In genomic region chr19:14556662-14557188, GRCh38 we compare ENCODE assay signal across 8 cellular contexts. TPM values are rescaled to one million over a fixed set of nuclear protein-coding genes. Genes with fewer than 3 reads are reported as not detected.
DNase-seq lines count a peak whose midpoint lies in the region; ATAC-seq and TF ChIP-seq lines count a peak whose summit lies in the region.

No MANE protein-coding gene starts in this region.

- TF ChIP-seq CTCF in GM13977 (IDR thresholded peaks at IDR 0.05; ENCODE audit: extremely low read depth, insufficient read depth, missing control alignments) (peak; percentile 96), VCaP (conservative IDR thresholded peaks at IDR 0.05) (peak; percentile 96), MCF 10A (IDR thresholded peaks at IDR 0.05; ENCODE audit: unreplicated experiment) (peak; percentile 93), spleen (IDR thresholded peaks at IDR 0.05 in 8 of 11, conservative IDR thresholded peaks at IDR 0.05 in 3 of 11) (peak; percentile 70 to 97 (median 95))

- CTCF ChIA-PET in MCF 10A (lab: Yijun Ruan, JAX) = interaction anchor here (0.5 to 4.6 kb wide), 29 partner anchors 9 to 1415 kb away, joined by 3 to 27 read pairs (median 3); partner anchors contain the start of genes ASF1B, TECR and ZNF333

- intact Hi-C loops in MCF 10A (cut with micrococcal nuclease) = no loop called here
- intact Hi-C loops in spleen (cut with DNase I; ENCODE audit: low total_unique reads) = no loop called here

- peak overlapping the region; percentile 88 for H3K27ac Mint-ChIP-seq in MCF 10A (ENCODE audit: low read depth, unreplicated experiment)
- peak overlapping the region; percentile 85 to 99 (median 94) for H3K27ac Mint-ChIP-seq in immature natural killer cell

- no TSS peak for BruUV-seq in MCF 10A (replicated peaks; lab: Mats Ljungman, UMichigan)

- POLR2A ChIA-PET in MCF 10A (lab: Yijun Ruan, JAX) = interaction anchor here (0.6 to 5.1 kb wide), 13 partner anchors 11 to 674 kb away, joined by 3 to 40 read pairs (median 5); partner anchors contain the start of genes DNAJB1, NDUFB7 and ZNF333

- DNase-seq in A172 (ENCODE audit: low spot score) (peak; percentile 82), GM13977 (ENCODE audit: low spot score) (peak; percentile 93), NAMALWA (ENCODE audit: low spot score) (peak; percentile 79), MCF 10A (ENCODE audit: unreplicated experiment) (peak; percentile 81), immature natural killer cell (peak; percentile 71 to 76 (median 75)), spleen (peak; percentile 95)

- no peak for TF ChIP-seq POLR2A in spleen (IDR thresholded peaks at IDR 0.05)

- no peaks in the 10 kb centered on the region for H3K36me3 Mint-ChIP-seq in MCF 10A (ENCODE audit: insufficient read depth, unreplicated experiment)
- H3K36me3 Mint-ChIP-seq in immature natural killer cell = peaks cover 0 to 7% (median 0%) of the 10 kb centered on the region in 3 donors

- peaks cover 12 to 92% (median 47%) of the 10 kb centered on the region in 6 donors for H3K4me1 ChIP-seq in spleen

- H3K4me1 Mint-ChIP-seq in MCF 10A (ENCODE audit: insufficient read depth, unreplicated experiment) (peaks cover 34% of the 10 kb centered on the region), immature natural killer cell (peaks cover 54 to 55% of the 10 kb centered on the region in 2 donors)

- no peak for ATAC-seq in HG03135 (IDR thresholded peaks at IDR 0.05; ENCODE audit: unreplicated experiment)

- H3K27me3 Mint-ChIP-seq in MCF 10A (ENCODE audit: insufficient read depth, unreplicated experiment) (no peaks in the 10 kb centered on the region), immature natural killer cell (ENCODE audit: low read depth in 3 of 3) (peaks cover 0 to 8% (median 5%) of the 10 kb centered on the region in 3 donors)

- H3K27me3 ChIP-seq in spleen (replicated peaks in 1 of 7) = no peaks in the 10 kb centered on the region

- WGBS in spleen, 5 donors = 10 to 45% (median 11%) methylated on average over 5 to 18 of the region's 18 CpGs

- H3K4me3 Mint-ChIP-seq in MCF 10A (ENCODE audit: unreplicated experiment) = peak overlapping the region; percentile 45
- peak overlapping the region; percentile 70 to 81 (median 79) for H3K4me3 Mint-ChIP-seq in immature natural killer cell

- H3K27ac ChIP-seq in VCaP (no peak overlapping the region; the same call in 1 of the 2 replicates), spleen (peak overlapping the region in 4 of 8 donors; percentile 9 to 40 (median 22))

- in situ Hi-C loops in GM13977 (cut with MboI; ENCODE audit: low pct_unique_long_range_greater_than_20kb, low sequenced_read_pairs, unreplicated experiment) = no loop called here

- no peaks in the 10 kb centered on the region for H3K9me3 ChIP-seq in spleen

- H3K9me3 Mint-ChIP-seq in MCF 10A (ENCODE audit: unreplicated experiment) (no peaks in the 10 kb centered on the region), immature natural killer cell (no peaks in the 10 kb centered on the region)

- peaks cover 0 to 28% (median 0%) of the 10 kb centered on the region in 6 donors for H3K36me3 ChIP-seq in spleen

- H3K4me3 ChIP-seq in spleen = peak overlapping the region in 3 of 8 donors; percentile 3 to 51 (median 16)

RNA-seq across cellular contexts. Expression of gene NDUFB7, which starts 15.1 kb away (rescaled TPM):
- 340 and 446 TPM in 2 replicates for total RNA-seq in A172 (2014; rRNA removed; shearing (Covaris generic))
- 153 and 165 TPM in 2 replicates for total RNA-seq in MCF 10A (2022)
- 100 to 1,000 TPM; 400 to 782 (median 502) TPM for polyA plus RNA-seq in immature natural killer cell
- 100 to 1,000 TPM in 3 of 7 donors, 10 to 100 TPM in 4; 77.2 to 185 (median 92.3) TPM for total RNA-seq in spleen
- 100 to 1,000 TPM; 283 to 374 (median 336) TPM for polyA plus RNA-seq in spleen

RNA-seq across cellular contexts. Expression of gene CLEC17A, which starts 26.2 kb away (rescaled TPM):
- total RNA-seq in A172 (2014; rRNA removed; shearing (Covaris generic)) = not detected in 2 replicates
- total RNA-seq in MCF 10A (2022) (not detected in 2 replicates), spleen (10 to 100 TPM; 17.9 to 40.1 (median 23.6) TPM)
- polyA plus RNA-seq in immature natural killer cell (under 1 TPM in 1 of 3 donors, not detected in 2; 0.62 TPM), spleen (10 to 100 TPM; 20.1 to 47.6 (median 23.3) TPM)

RNA-seq across cellular contexts. Expression of gene TECR, which starts 27.3 kb away (rescaled TPM):
- total RNA-seq in A172 (2014; rRNA removed; shearing (Covaris generic)) = 69.6 and 81.8 TPM in 2 replicates
- 74.1 and 106 TPM in 2 replicates for total RNA-seq in MCF 10A (2022)
- polyA plus RNA-seq in immature natural killer cell = 100 to 1,000 TPM; 203 to 317 (median 289) TPM
- 10 to 100 TPM; 51.6 to 92.2 (median 60.9) TPM for total RNA-seq in spleen
- 10 to 100 TPM; 75.8 to 89.0 (median 76.6) TPM for polyA plus RNA-seq in spleen

RNA-seq across cellular contexts. Expression of gene DNAJB1, which starts 38.5 kb away (rescaled TPM):
- total RNA-seq in A172 (2014; rRNA removed; shearing (Covaris generic)) = 216 and 229 TPM in 2 replicates
- total RNA-seq in MCF 10A (2022) (71.6 and 97.4 TPM in 2 replicates), spleen (100 to 1,000 TPM in 1 of 7 donors, 10 to 100 TPM in 6; 33.9 to 157 (median 43.0) TPM)
- polyA plus RNA-seq in immature natural killer cell (100 to 1,000 TPM; 116 to 164 (median 120) TPM), spleen (10 to 100 TPM; 12.6 to 29.4 (median 19.7) TPM)

Comparison
In these comparisons a context has a peak if more than half of its experiments do, and no peak if none do; other contexts are left out.
1. RNA of gene CLEC17A, which starts 26.2 kb away (total RNA-seq): 17.9 to 40.1 TPM in spleen; not detected in A172 and not detected in MCF 10A; every median in the first group is over 10 times any median in the second.
2. Peak in every context shown above with its lines, with median percentiles within 50 percentile points of each other: DNase-seq and CTCF ChIP-seq.